12 cellular contexts compared by ENCODE assay signal in genomic region chr19:48372904-48373303, GRCh38. TPM values are rescaled to one million over a fixed set of nuclear protein-coding genes. Genes with fewer than 3 reads are reported as not detected.
A peak's percentile ranks its signal among the peaks of the same experiment; 100 is the strongest.
DNase-seq lines count a peak whose midpoint lies in the region; ATAC-seq and TF ChIP-seq lines count a peak whose summit lies in the region.
"Had no signal": no experiment of that assay in that cellular context is flagged by ENCODE, and none has a peak within 500 bp of the region (broad histone marks: within the 10 kb centered on the region; RNA-seq: fewer than 3 reads in every experiment).

No MANE protein-coding gene starts in this region.

- no peak overlapping the region for H3K27ac ChIP-seq in coronary artery

- no peak overlapping the region for H3K4me3 ChIP-seq in coronary artery

- H3K4me3 Mint-ChIP-seq in natural killer cell = no peak overlapping the region
- H3K4me3 Mint-ChIP-seq: T-helper 2 cell treated with Interferon-gamma antibody and Interleukin-4, amounts not matched to agents 5 μg/mL and 100 μg/mL, for 36 hours had no signal

- DNase-seq in COR-L47 (lab: John Stamatoyannopoulos, UW) (peak; percentile 77), NCI-H128 (lab: John Stamatoyannopoulos, UW; ENCODE audit: unreplicated experiment) (peak; percentile 80), SHP77 (lab: John Stamatoyannopoulos, UW) (peak; percentile 73 to 77), left kidney (ENCODE audit: low read depth, low spot score) (peak; percentile 65), coronary artery (ENCODE audit: low spot score) (no peak), natural killer cell (no peak), iPS-NIHi7 (ENCODE audit: extremely low spot score) (no peak)
- DNase-seq: activated T-cell treated with anti-CD3 and anti-CD28 coated beads for 4 hours, Calu3, NCI-H526 treated with DMSO at 0.1 percent for 48 hours had no signal

- H3K9me3 Mint-ChIP-seq in natural killer cell = no peaks in the 10 kb centered on the region
- H3K9me3 Mint-ChIP-seq: T-helper 2 cell treated with Interferon-gamma antibody and Interleukin-4, amounts not matched to agents 5 μg/mL and 100 μg/mL, for 36 hours had no signal

- H3K4me1 Mint-ChIP-seq in natural killer cell = no peaks in the 10 kb centered on the region

- no peak overlapping the region for H3K27ac Mint-ChIP-seq in natural killer cell
- H3K27ac Mint-ChIP-seq: T-helper 2 cell treated with Interferon-gamma antibody and Interleukin-4, amounts not matched to agents 5 μg/mL and 100 μg/mL, for 36 hours had no signal

- no peak for TF ChIP-seq CTCF in coronary artery (IDR thresholded peaks at IDR 0.05)
- no peak for TF ChIP-seq CTCF in natural killer cell (IDR thresholded peaks at IDR 0.05)

- intact Hi-C loops in natural killer cell (cut with micrococcal nuclease) = no loop called here

- H3K36me3 Mint-ChIP-seq in natural killer cell = no peaks in the 10 kb centered on the region

- no peaks in the 10 kb centered on the region for H3K27me3 Mint-ChIP-seq in natural killer cell (ENCODE audit: low read depth in 2 of 2)

- ATAC-seq in GM19452 (IDR thresholded peaks at IDR 0.05; ENCODE audit: unreplicated experiment) (no peak), natural killer cell (no peak)

RNA-seq across cellular contexts. Expression of gene SYNGR4, which starts 8.7 kb away (rescaled TPM):
- total RNA-seq in natural killer cell = not detected
- total RNA-seq: Calu3 had no signal

RNA-seq across cellular contexts. Expression of gene TMEM143, which starts 9.2 kb away (rescaled TPM):
- 10 to 100 TPM; 10.2 to 12.3 (median 11.1) TPM for total RNA-seq in natural killer cell

RNA-seq across cellular contexts. Expression of gene KDELR1, which starts 18.4 kb away (rescaled TPM):
- 10 to 100 TPM; 41.5 to 47.5 (median 46.0) TPM for total RNA-seq in natural killer cell

RNA-seq across cellular contexts. Expression of gene GRIN2D, which starts 20.6 kb away (rescaled TPM):
- total RNA-seq in natural killer cell = under 1 TPM; 0.05 to 0.28 (median 0.07) TPM
- total RNA-seq: Calu3 had no signal

RNA-seq across cellular contexts. Expression of gene EMP3, which starts 47.6 kb away (rescaled TPM):
- 100 to 1,000 TPM; 284 to 342 (median 334) TPM for total RNA-seq in natural killer cell

Comparison
In these comparisons a context has a peak if more than half of its experiments do, and no peak if none do; other contexts are left out.
1. DNase-seq: peak in COR-L47 (single experiment), NCI-H128 (single experiment), SHP77 (2 of 2) and left kidney (single experiment); none in coronary artery (single experiment), natural killer cell (single experiment) and iPS-NIHi7 (single experiment).